ENCODE assay signal across 11 cellular contexts in genomic region chr10:66836057-66836456, GRCh38.
DNase-seq lines count a peak whose midpoint lies in the region; ATAC-seq and TF ChIP-seq lines count a peak whose summit lies in the region.
"Had no signal": no experiment of that assay in that cellular context is flagged by ENCODE, and none has a peak within 500 bp of the region (broad histone marks: within the 10 kb centered on the region; RNA-seq: fewer than 3 reads in every experiment).

No MANE protein-coding gene starts in this region.

- H2BK5ac ChIP-seq in mesendoderm (ENCODE audit: low read length) = no peak overlapping the region

- intact Hi-C loops in mammary epithelial cell (cut with micrococcal nuclease) (loop anchor here (10.0 kb wide), 1 partner anchor 201 kb away; no protein-coding TSS in a partner anchor), sciatic nerve (cut with DNase I) (no loop called here)

- no peak overlapping the region for H2AFZ ChIP-seq in mammary epithelial cell (ENCODE audit: low read depth, low read length)

- H3K9me3 ChIP-seq in mammary epithelial cell (replicated peaks; ENCODE audit: insufficient read depth, low read length) = no peaks in the 10 kb centered on the region

- H3K4ac ChIP-seq in mesendoderm (ENCODE audit: low read depth, low read length) = no peak overlapping the region

- H3K79me1 ChIP-seq in mesendoderm (ENCODE audit: low read length) = no peaks in the 10 kb centered on the region

- no peak overlapping the region for H3K9ac ChIP-seq in mammary epithelial cell (ENCODE audit: insufficient read depth, low read length)
- no peak overlapping the region for H3K9ac ChIP-seq in mesendoderm (ENCODE audit: low read length)

- DNase-seq in Daoy (ENCODE audit: low read depth) = peak; percentile 23
- peak; percentile 5 for DNase-seq in HS-27A (ENCODE audit: low read depth)
- peak; percentile 68 for DNase-seq in mammary epithelial cell
- peak; percentile 66 for DNase-seq in mesendoderm
- DNase-seq in cerebellum (ENCODE audit: low spot score) = no peak
- DNase-seq in activated CD8-positive, alpha-beta memory T cell treated with anti-CD3 and anti-CD28 coated beads for 24 hours = no peak
- DNase-seq in sciatic nerve (ENCODE audit: low spot score) = no peak
- DNase-seq: activated effector memory CD4-positive, alpha-beta T cell treated with Interleukin-2 at 50 U/mL for 16 hours; CD4-positive, alpha-beta T cell; naive thymus-derived CD4-positive, alpha-beta T cell had no signal

- no peak overlapping the region for H3K56ac ChIP-seq in mesendoderm (ENCODE audit: low read length)

- H3K18ac ChIP-seq in mesendoderm (ENCODE audit: low read length) = no peak overlapping the region

- H3K27ac ChIP-seq in mammary epithelial cell (ENCODE audit: insufficient read depth, low read depth, low read length) (peak overlapping the region; percentile 64), mesendoderm (ENCODE audit: low read depth, low read length) (no peak overlapping the region)

- ATAC-seq in GM18520 (IDR thresholded peaks at IDR 0.05; ENCODE audit: unreplicated experiment) = no peak
- ATAC-seq in sciatic nerve = no peak
- ATAC-seq: naive thymus-derived CD4-positive, alpha-beta T cell had no signal

- H3K27me3 ChIP-seq in mammary epithelial cell (ENCODE audit: insufficient read depth, low read length) (no peaks in the 10 kb centered on the region), mesendoderm (ENCODE audit: insufficient read depth, low read length, poor library complexity) (no peaks in the 10 kb centered on the region)

- no peaks in the 10 kb centered on the region for H4K20me1 ChIP-seq in mammary epithelial cell (ENCODE audit: insufficient read depth, low read length)

- H4K8ac ChIP-seq in mesendoderm (ENCODE audit: low read depth, low read length) = no peak overlapping the region

- in situ Hi-C loops in mammary epithelial cell (cut with MboI; ENCODE audit: low sequenced_read_pairs in 2 of 2) = no loop called here

- no peak overlapping the region for H3K4me3 ChIP-seq in mammary epithelial cell (replicated peaks in 1 of 3; ENCODE audit: insufficient read depth in 1 of 3, low read depth in 2 of 3, low read length in 3 of 3)
- no peak overlapping the region for H3K4me3 ChIP-seq in mesendoderm (ENCODE audit: low read length)

- H3K4me2 ChIP-seq in mammary epithelial cell (ENCODE audit: insufficient read depth, low read depth, low read length) (no peak overlapping the region), mesendoderm (ENCODE audit: low read length) (no peak overlapping the region)

- H3K36me3 ChIP-seq in mammary epithelial cell (ENCODE audit: insufficient read depth, low read length) = no peaks in the 10 kb centered on the region
- no peaks in the 10 kb centered on the region for H3K36me3 ChIP-seq in mesendoderm (ENCODE audit: control insufficient read depth, insufficient read depth, low read length)

- TF ChIP-seq CTCF in mammary epithelial cell (conservative IDR thresholded peaks at IDR 0.05 in 1 of 2, IDR thresholded peaks at IDR 0.05 in 1 of 2; ENCODE audit: extremely low read depth in 1 of 2, insufficient read depth in 1 of 2, low read depth in 1 of 2, low read length in 2 of 2) = no peak

- no TSS peak for BruUV-seq in mammary epithelial cell (replicated peaks; lab: Mats Ljungman, UMichigan)

- H2AK5ac ChIP-seq in mesendoderm (ENCODE audit: low read length) = no peak overlapping the region

- no peak overlapping the region for H4K5ac ChIP-seq in mesendoderm (ENCODE audit: low read length)

- no peak overlapping the region for H2BK15ac ChIP-seq in mesendoderm (replicated peaks; ENCODE audit: low read depth)

- H3K79me2 ChIP-seq in mammary epithelial cell (ENCODE audit: insufficient read depth, low read length) (no peaks in the 10 kb centered on the region), mesendoderm (ENCODE audit: control insufficient read depth, insufficient read depth, low read length) (no peaks in the 10 kb centered on the region)

- no peak overlapping the region for H2BK120ac ChIP-seq in mesendoderm (ENCODE audit: low read depth, low read length)

- WGBS in mammary epithelial cell (ENCODE audit: low coverage, missing lambda C conversion rate) = 45% methylated on average over 1 of the region's 1 CpG
- no CpG with 5 or more reads among the region's 1 CpG for WGBS in mesendoderm (ENCODE audit: extremely low coverage, insufficient coverage, low lambda C conversion rate)

- CTCF ChIA-PET in mammary epithelial cell (lab: Charles Lee; ENCODE audit: low non-redundant PET) = interaction anchor here (0.9 kb wide), 1 partner anchor 214 kb away, joined by 4 read pairs; no protein-coding TSS in a partner anchor

- H3K4me1 ChIP-seq in mammary epithelial cell (ENCODE audit: insufficient read depth, low read length) (peaks cover 43% of the 10 kb centered on the region), mesendoderm (ENCODE audit: control insufficient read depth, low read depth, low read length) (no peaks in the 10 kb centered on the region)

- no peak overlapping the region for H3K23ac ChIP-seq in mesendoderm (ENCODE audit: low read length)

- dilution Hi-C loops in mammary epithelial cell (cut with HindIII; ENCODE audit: low sequenced_read_pairs) = no loop called here

Comparison
In these comparisons a context has a peak if more than half of its experiments do, and no peak if none do; other contexts are left out.
1. DNase-seq: peak in Daoy (single experiment), HS-27A (single experiment), mammary epithelial cell (single experiment) and mesendoderm (single experiment); none in cerebellum (single experiment), activated CD8-positive, alpha-beta memory T cell treated with anti-CD3 and anti-CD28 coated beads for 24 hours (single experiment) and sciatic nerve (single experiment).